In the genomic region with DNA sequence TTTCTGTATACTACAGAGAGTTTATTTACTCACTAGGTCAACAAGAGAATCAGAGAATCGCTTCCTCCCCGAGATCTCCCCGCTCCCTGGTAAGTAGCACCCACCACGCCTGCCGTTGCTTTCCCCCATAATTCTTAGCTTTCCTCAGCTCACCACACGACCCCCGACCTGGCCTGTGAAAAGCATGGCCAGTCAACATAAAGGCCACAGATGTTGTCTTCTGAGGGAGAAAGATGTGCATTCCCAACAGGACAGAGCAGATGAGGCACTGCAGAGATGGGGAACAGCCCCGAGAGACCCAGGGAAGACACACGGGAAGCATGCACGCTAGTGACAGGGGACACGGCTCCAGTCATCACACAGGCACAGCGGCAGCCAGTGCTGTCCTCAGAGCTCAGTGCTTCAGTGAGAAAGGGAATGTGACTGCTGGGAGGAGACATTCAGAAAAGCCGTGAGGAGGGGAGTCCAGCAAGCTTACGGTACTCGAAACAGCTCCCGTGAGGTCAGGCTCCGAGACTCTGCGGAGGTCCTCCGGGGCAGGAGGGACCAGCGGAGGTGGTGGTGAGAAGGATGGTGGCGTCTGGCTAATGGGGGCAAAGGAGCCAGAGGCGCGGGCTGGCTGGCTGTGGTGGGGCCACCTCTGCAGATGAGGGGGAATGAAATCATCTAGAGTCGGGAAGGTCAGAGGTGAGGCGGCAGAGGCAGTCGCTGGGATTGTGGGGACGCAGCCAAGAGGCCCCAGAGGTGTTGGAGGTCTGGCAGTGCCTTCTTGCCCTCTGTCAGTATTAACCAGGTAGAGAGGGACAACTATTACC, we compare ENCODE assay signal across 16 cellular contexts.
DNase-seq lines count a peak whose midpoint lies in the region; ATAC-seq and TF ChIP-seq lines count a peak whose summit lies in the region.
"Had no signal": no experiment of that assay in that cellular context is flagged by ENCODE, and none has a peak within 500 bp of the region (broad histone marks: within the 10 kb centered on the region; RNA-seq: fewer than 3 reads in every experiment).

No MANE protein-coding gene starts in this region.

- H3K27ac ChIP-seq in gastroesophageal sphincter, result peak overlapping the region; percentile 73 to 97 (median 88)
- peak overlapping the region; percentile 77 for H3K27ac ChIP-seq in temporal lobe (ENCODE audit: low read depth, low read length)
- H3K27ac ChIP-seq: VCaP had no signal

- no peak for TF ChIP-seq EP300 in gastroesophageal sphincter (IDR thresholded peaks at IDR 0.05)

- no peaks in the 10 kb centered on the region for H3K27me3 ChIP-seq in gastroesophageal sphincter

- DNase-seq in WTC11 (ENCODE audit: low spot score) (no peak), nephron progenitor cell (no peak), NCI-H82 treated with DMSO at 0.1 percent for 48 hours (lab: John Stamatoyannopoulos, UW; ENCODE audit: unreplicated experiment) (no peak), GM20000 (ENCODE audit: low spot score) (no peak)
- no peak for DNase-seq in activated CD8-positive, alpha-beta memory T cell treated with anti-CD3 and anti-CD28 coated beads, Interleukin-2, amount 10 ng/mL, durations not matched to agents 7 days and 5 days
- DNase-seq: NCI-H1048, SW 1271 had no signal

- H3K4me3 ChIP-seq in gastroesophageal sphincter, result peak overlapping the region in 1 of 2 donors; percentile 38
- H3K4me3 ChIP-seq: K562 had no signal

- no peak overlapping the region for H3K4me3 Mint-ChIP-seq in WTC11
- H3K4me3 Mint-ChIP-seq in nephron progenitor cell, result peak overlapping the region; percentile 7
- no peak overlapping the region for H3K4me3 Mint-ChIP-seq in activated CD8-positive, alpha-beta memory T cell treated with anti-CD3 and anti-CD28 coated beads, Interleukin-2, amount 10 ng/mL, durations not matched to agents 7 days and 5 days
- H3K4me3 Mint-ChIP-seq: activated T-helper 17 cell treated with anti-CD3 and anti-CD28 coated beads, Interleukin-2, amount 50 U/mL, for 72 hours; dendritic cell treated with granulocyte-macrophage colony-stimulating factor and Interleukin-4, amounts not matched to agents 40 ng/mL and 50 ng/mL, for 4 days; type B pancreatic cell had no signal

- no peaks in the 10 kb centered on the region for H3K9me3 ChIP-seq in gastroesophageal sphincter

- H3K9me3 Mint-ChIP-seq in WTC11 (no peaks in the 10 kb centered on the region), nephron progenitor cell (no peaks in the 10 kb centered on the region)
- H3K9me3 Mint-ChIP-seq in activated CD8-positive, alpha-beta memory T cell treated with anti-CD3 and anti-CD28 coated beads, Interleukin-2, amount 10 ng/mL, durations not matched to agents 7 days and 5 days (ENCODE audit: low read depth), result no peaks in the 10 kb centered on the region
- H3K9me3 Mint-ChIP-seq: activated T-helper 17 cell treated with anti-CD3 and anti-CD28 coated beads, Interleukin-2, amount 50 U/mL, for 72 hours; dendritic cell treated with granulocyte-macrophage colony-stimulating factor and Interleukin-4, amounts not matched to agents 40 ng/mL and 50 ng/mL, for 4 days; type B pancreatic cell had no signal

- no peaks in the 10 kb centered on the region for H3K36me3 Mint-ChIP-seq in WTC11
- no peaks in the 10 kb centered on the region for H3K36me3 Mint-ChIP-seq in nephron progenitor cell (ENCODE audit: low read depth)
- no peaks in the 10 kb centered on the region for H3K36me3 Mint-ChIP-seq in activated CD8-positive, alpha-beta memory T cell treated with anti-CD3 and anti-CD28 coated beads, Interleukin-2, amount 10 ng/mL, durations not matched to agents 7 days and 5 days

- no peak for TF ChIP-seq CTCF in WTC11 (IDR thresholded peaks at IDR 0.05)
- no peak for TF ChIP-seq CTCF in gastroesophageal sphincter (IDR thresholded peaks at IDR 0.05)
- no peak for TF ChIP-seq CTCF in nephron progenitor cell (IDR thresholded peaks at IDR 0.05)
- no peak for TF ChIP-seq CTCF in GM20000 (IDR thresholded peaks at IDR 0.05; ENCODE audit: extremely low read depth, missing control alignments)

- WGBS in gastroesophageal sphincter (ENCODE audit: low coverage in 1 of 2), 2 donors, result 55 to 69% methylated on average over 19 to 22 of the region's 27 CpGs

- peaks cover 50% of the 10 kb centered on the region for H3K4me1 Mint-ChIP-seq in WTC11
- H3K4me1 Mint-ChIP-seq in nephron progenitor cell, result peaks cover 53% of the 10 kb centered on the region
- no peaks in the 10 kb centered on the region for H3K4me1 Mint-ChIP-seq in activated CD8-positive, alpha-beta memory T cell treated with anti-CD3 and anti-CD28 coated beads, Interleukin-2, amount 10 ng/mL, durations not matched to agents 7 days and 5 days
- H3K4me1 Mint-ChIP-seq: activated T-helper 17 cell treated with anti-CD3 and anti-CD28 coated beads, Interleukin-2, amount 50 U/mL, for 72 hours had no signal

- no peak for ATAC-seq in WTC11
- no peak for ATAC-seq in gastroesophageal sphincter
- no peak for ATAC-seq in activated CD4-positive, CD25-positive, alpha-beta regulatory T cell treated with anti-CD3 and anti-CD28 coated beads, Interleukin-2, amount 50 U/mL, for 24 hours
- no peak for ATAC-seq in activated CD8-positive, alpha-beta memory T cell treated with anti-CD3 and anti-CD28 coated beads, Interleukin-2, amount 10 ng/mL, durations not matched to agents 7 days and 5 days
- ATAC-seq: activated T-helper 17 cell treated with anti-CD3 and anti-CD28 coated beads, Interleukin-2, amount 50 U/mL, for 72 hours; K562 had no signal

- TF ChIP-seq POLR2A in gastroesophageal sphincter (IDR thresholded peaks at IDR 0.05), result no peak

- peaks cover 0 to 42% of the 10 kb centered on the region in 2 donors for H3K36me3 ChIP-seq in gastroesophageal sphincter

- H3K27me3 Mint-ChIP-seq in WTC11 (ENCODE audit: low read depth) (no peaks in the 10 kb centered on the region), nephron progenitor cell (ENCODE audit: low read depth, poor library complexity) (peaks cover 2% of the 10 kb centered on the region)
- H3K27me3 Mint-ChIP-seq in activated CD8-positive, alpha-beta memory T cell treated with anti-CD3 and anti-CD28 coated beads, Interleukin-2, amount 10 ng/mL, durations not matched to agents 7 days and 5 days, result peaks cover 15% of the 10 kb centered on the region
- H3K27me3 Mint-ChIP-seq: activated T-helper 17 cell treated with anti-CD3 and anti-CD28 coated beads, Interleukin-2, amount 50 U/mL, for 72 hours had no signal

- H3K4me1 ChIP-seq in gastroesophageal sphincter, result peaks cover 33 to 100% (median 49%) of the 10 kb centered on the region in 3 donors

- POLR2A ChIA-PET in WTC11 (lab: Charles Lee), result no interaction called here

- peak overlapping the region; percentile 57 for H3K27ac Mint-ChIP-seq in WTC11
- H3K27ac Mint-ChIP-seq in nephron progenitor cell, result peak overlapping the region; percentile 48
- no peak overlapping the region for H3K27ac Mint-ChIP-seq in activated CD8-positive, alpha-beta memory T cell treated with anti-CD3 and anti-CD28 coated beads, Interleukin-2, amount 10 ng/mL, durations not matched to agents 7 days and 5 days
- H3K27ac Mint-ChIP-seq: activated T-helper 17 cell treated with anti-CD3 and anti-CD28 coated beads, Interleukin-2, amount 50 U/mL, for 72 hours; dendritic cell treated with granulocyte-macrophage colony-stimulating factor and Interleukin-4, amounts not matched to agents 40 ng/mL and 50 ng/mL, for 4 days; progenitor cell of endocrine pancreas; type B pancreatic cell had no signal

- CTCF ChIA-PET in WTC11 (lab: Charles Lee), result interaction anchor here (0.5 to 4.8 kb wide), 3 partner anchors 16 to 187 kb away, joined by 3 to 21 read pairs (median 4); no protein-coding TSS in a partner anchor
- CTCF ChIA-PET in activated CD8-positive, alpha-beta memory T cell treated with anti-CD3 and anti-CD28 coated beads, Interleukin-2, amount 10 ng/mL, durations not matched to agents 7 days and 5 days (lab: Charles Lee), result no interaction called here

TF ChIP-seq in WTC11, 78 proteins besides CTCF, POLR2A, EP300 and RAD21 (continues in another document):
- TF ChIP-seq, protein P1, sequence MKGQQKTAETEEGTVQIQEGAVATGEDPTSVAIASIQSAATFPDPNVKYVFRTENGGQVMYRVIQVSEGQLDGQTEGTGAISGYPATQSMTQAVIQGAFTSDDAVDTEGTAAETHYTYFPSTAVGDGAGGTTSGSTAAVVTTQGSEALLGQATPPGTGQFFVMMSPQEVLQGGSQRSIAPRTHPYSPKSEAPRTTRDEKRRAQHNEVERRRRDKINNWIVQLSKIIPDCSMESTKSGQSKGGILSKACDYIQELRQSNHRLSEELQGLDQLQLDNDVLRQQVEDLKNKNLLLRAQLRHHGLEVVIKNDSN (CRISPR knock-in tag; IDR thresholded peaks at IDR 0.05), result no peak
- TF ChIP-seq CBFB (CRISPR knock-in tag; IDR thresholded peaks at IDR 0.05; ENCODE audit: low read depth) (no peak), IRF2 (CRISPR knock-in tag; IDR thresholded peaks at IDR 0.05; ENCODE audit: borderline replicate concordance, low read depth) (no peak), PRRX2 (CRISPR knock-in tag; IDR thresholded peaks at IDR 0.05) (no peak), AR (CRISPR knock-in tag; IDR thresholded peaks at IDR 0.05) (no peak)
